ENCODE assay signal across 1 cellular context in genomic region chr14:105439710-105440553, GRCh38.
TF ChIP-seq lines count a peak whose summit lies in the region.

No MANE protein-coding gene starts in this region.

TF ChIP-seq in GM12878, 131 proteins besides CTCF, POLR2A, EP300 and RAD21:
- TF ChIP-seq RFX5 (IDR thresholded peaks at IDR 0.05; ENCODE audit: low read depth, low read length) (no peak), SIN3A (IDR thresholded peaks at IDR 0.05; ENCODE audit: low read depth, low read length) (no peak), DPF2 (IDR thresholded peaks at IDR 0.05) (no peak), HDGF (IDR thresholded peaks at IDR 0.05) (no peak), E2F8 (IDR thresholded peaks at IDR 0.05; ENCODE audit: low read depth, partially characterized antibody) (no peak)
- TF ChIP-seq, protein P1, sequence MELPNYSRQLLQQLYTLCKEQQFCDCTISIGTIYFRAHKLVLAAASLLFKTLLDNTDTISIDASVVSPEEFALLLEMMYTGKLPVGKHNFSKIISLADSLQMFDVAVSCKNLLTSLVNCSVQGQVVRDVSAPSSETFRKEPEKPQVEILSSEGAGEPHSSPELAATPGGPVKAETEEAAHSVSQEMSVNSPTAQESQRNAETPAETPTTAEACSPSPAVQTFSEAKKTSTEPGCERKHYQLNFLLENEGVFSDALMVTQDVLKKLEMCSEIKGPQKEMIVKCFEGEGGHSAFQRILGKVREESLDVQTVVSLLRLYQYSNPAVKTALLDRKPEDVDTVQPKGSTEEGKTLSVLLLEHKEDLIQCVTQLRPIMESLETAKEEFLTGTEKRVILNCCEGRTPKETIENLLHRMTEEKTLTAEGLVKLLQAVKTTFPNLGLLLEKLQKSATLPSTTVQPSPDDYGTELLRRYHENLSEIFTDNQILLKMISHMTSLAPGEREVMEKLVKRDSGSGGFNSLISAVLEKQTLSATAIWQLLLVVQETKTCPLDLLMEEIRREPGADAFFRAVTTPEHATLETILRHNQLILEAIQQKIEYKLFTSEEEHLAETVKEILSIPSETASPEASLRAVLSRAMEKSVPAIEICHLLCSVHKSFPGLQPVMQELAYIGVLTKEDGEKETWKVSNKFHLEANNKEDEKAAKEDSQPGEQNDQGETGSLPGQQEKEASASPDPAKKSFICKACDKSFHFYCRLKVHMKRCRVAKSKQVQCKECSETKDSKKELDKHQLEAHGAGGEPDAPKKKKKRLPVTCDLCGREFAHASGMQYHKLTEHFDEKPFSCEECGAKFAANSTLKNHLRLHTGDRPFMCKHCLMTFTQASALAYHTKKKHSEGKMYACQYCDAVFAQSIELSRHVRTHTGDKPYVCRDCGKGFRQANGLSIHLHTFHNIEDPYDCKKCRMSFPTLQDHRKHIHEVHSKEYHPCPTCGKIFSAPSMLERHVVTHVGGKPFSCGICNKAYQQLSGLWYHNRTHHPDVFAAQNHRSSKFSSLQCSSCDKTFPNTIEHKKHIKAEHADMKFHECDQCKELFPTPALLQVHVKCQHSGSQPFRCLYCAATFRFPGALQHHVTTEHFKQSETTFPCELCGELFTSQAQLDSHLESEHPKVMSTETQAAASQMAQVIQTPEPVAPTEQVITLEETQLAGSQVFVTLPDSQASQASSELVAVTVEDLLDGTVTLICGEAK (IDR thresholded peaks at IDR 0.05; ENCODE audit: borderline replicate concordance) = no peak
TF ChIP-seq in GM12878: peak in this region for 0.
